Comparison of ENCODE assay signal across 17 cellular contexts in the genomic region with DNA sequence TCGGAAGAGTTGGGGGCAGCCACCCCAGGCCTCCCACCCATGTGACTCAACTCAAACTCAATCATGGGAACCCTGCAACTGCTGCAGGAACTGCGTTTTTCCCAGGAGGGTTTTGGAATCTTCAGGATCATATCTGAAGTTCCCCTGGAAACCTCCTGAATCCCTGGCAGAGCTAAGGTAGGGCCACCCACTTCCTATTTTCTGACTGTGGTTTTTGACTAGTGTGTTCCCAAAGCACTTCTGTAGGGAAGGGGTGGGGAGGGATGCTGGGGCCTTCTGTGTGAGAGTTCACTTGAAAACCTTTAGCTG.
"Had no signal": no experiment of that assay in that cellular context is flagged by ENCODE, and none has a peak within 500 bp of the region (broad histone marks: within the 10 kb centered on the region; RNA-seq: fewer than 3 reads in every experiment).

No MANE protein-coding gene starts in this region.

- H3K27ac Mint-ChIP-seq: activated naive CD4-positive, alpha-beta T cell treated with anti-CD3 and anti-CD28 coated beads for 36 hours; activated T-helper 17 cell treated with anti-CD3 and anti-CD28 coated beads, Interleukin-2, amount 50 U/mL, for 72 hours; naive B cell; stimulated activated effector memory CD8-positive, alpha-beta T cell treated with anti-CD3 and anti-CD28 coated beads, Interleukin-12 subunit alpha, Interleukin-12 subunit beta, amount 100 ng/mL, for 72 hours; T-helper 2 cell treated with Interferon-gamma antibody and Interleukin-4, amounts not matched to agents 5 μg/mL and 100 μg/mL, for 36 hours; WTC11 had no signal

- ATAC-seq: activated T-helper 17 cell treated with anti-CD3 and anti-CD28 coated beads, Interleukin-2, amount 50 U/mL, for 72 hours; stimulated activated effector memory CD8-positive, alpha-beta T cell treated with anti-CD3 and anti-CD28 coated beads, Interleukin-12 subunit alpha, Interleukin-12 subunit beta, amount 100 ng/mL, for 72 hours had no signal

- H3K4me3 Mint-ChIP-seq: activated naive CD4-positive, alpha-beta T cell treated with anti-CD3 and anti-CD28 coated beads for 36 hours; activated T-helper 17 cell treated with anti-CD3 and anti-CD28 coated beads, Interleukin-2, amount 50 U/mL, for 72 hours; neural crest cell; stimulated activated effector memory CD8-positive, alpha-beta T cell treated with anti-CD3 and anti-CD28 coated beads, Interleukin-12 subunit alpha, Interleukin-12 subunit beta, amount 100 ng/mL, for 72 hours; T-helper 2 cell treated with Interferon-gamma antibody and Interleukin-4, amounts not matched to agents 5 μg/mL and 100 μg/mL, for 36 hours; WTC11 had no signal

- H3K9me3 Mint-ChIP-seq: activated naive CD4-positive, alpha-beta T cell treated with anti-CD3 and anti-CD28 coated beads for 36 hours; activated T-helper 17 cell treated with anti-CD3 and anti-CD28 coated beads, Interleukin-2, amount 50 U/mL, for 72 hours; brain; naive B cell; neural crest cell; stimulated activated effector memory CD8-positive, alpha-beta T cell treated with anti-CD3 and anti-CD28 coated beads, Interleukin-12 subunit alpha, Interleukin-12 subunit beta, amount 100 ng/mL, for 72 hours; T-helper 2 cell treated with Interferon-gamma antibody and Interleukin-4, amounts not matched to agents 5 μg/mL and 100 μg/mL, for 36 hours; WTC11 had no signal

- DNase-seq: activated CD4-positive, alpha-beta T cell treated with anti-CD3 and anti-CD28 coated beads for 4 hours; activated T-cell treated with anti-CD3 and anti-CD28 coated beads for 4 hours; central memory CD4-positive, alpha-beta T cell; erythroblast; left ventricle myocardium inferior; mammary epithelial cell; naive B cell; SK-N-SH; small intestine; stimulated activated CD4-positive, alpha-beta T cell treated with anti-CD3 and anti-CD28 coated beads, Interleukin-4, amount 100 ng/mL, for 1 hour had no signal

- H3K36me3 Mint-ChIP-seq: brain; naive B cell; stimulated activated effector memory CD8-positive, alpha-beta T cell treated with anti-CD3 and anti-CD28 coated beads, Interleukin-12 subunit alpha, Interleukin-12 subunit beta, amount 100 ng/mL, for 72 hours; WTC11 had no signal

- H3K4me1 Mint-ChIP-seq: activated T-helper 17 cell treated with anti-CD3 and anti-CD28 coated beads, Interleukin-2, amount 50 U/mL, for 72 hours; naive B cell; neural crest cell; stimulated activated effector memory CD8-positive, alpha-beta T cell treated with anti-CD3 and anti-CD28 coated beads, Interleukin-12 subunit alpha, Interleukin-12 subunit beta, amount 100 ng/mL, for 72 hours; WTC11 had no signal

- H3K27me3 Mint-ChIP-seq: activated T-helper 17 cell treated with anti-CD3 and anti-CD28 coated beads, Interleukin-2, amount 50 U/mL, for 72 hours had no signal
